8 cellular contexts compared by ENCODE assay signal in the genomic region with DNA sequence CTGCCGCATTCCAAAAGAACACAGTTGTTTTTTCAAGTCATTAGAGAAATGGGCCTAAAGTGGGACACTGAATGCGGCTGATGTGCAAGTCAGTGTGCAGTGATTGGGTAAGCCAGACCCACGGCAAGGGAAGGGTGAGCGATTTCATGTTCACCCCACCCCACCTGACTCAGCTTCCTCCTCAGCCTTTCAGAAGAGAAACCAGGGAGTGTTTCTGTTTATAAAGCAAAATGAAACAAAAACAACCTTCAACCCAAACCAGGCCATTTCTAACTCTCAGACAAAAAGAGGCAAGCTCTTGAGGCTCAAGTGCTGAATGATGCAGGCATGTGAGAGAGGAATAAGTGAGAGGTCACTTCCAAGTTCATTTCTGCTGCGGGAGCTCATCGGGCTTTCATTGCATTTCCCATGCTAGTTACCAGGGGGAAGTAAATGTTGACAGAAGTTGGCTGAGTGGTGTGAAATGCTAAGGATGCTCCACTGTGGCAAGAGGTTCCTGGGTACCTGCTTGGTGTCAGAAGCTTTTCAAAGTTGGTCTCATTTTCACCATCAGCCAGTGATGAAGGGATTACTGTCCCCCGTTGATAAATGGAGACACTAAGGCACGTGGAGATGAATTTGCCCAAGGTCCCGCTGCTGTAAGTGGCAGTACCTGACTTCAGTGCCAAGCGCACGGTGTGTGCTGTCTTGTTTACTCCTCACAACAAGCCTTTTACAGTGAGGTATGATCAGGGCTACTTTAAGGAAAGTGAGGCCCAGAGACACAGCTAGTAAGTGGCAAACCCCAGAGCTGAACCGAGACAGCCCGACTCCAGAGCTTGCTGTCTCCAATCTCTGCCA. TPM values are rescaled to one million over a fixed set of nuclear protein-coding genes. Genes with fewer than 3 reads are reported as not detected.
DNase-seq lines count a peak whose midpoint lies in the region; ATAC-seq and TF ChIP-seq lines count a peak whose summit lies in the region.

No MANE protein-coding gene starts in this region.

- no peaks in the 10 kb centered on the region for H3K27me3 Mint-ChIP-seq in CD4-positive, alpha-beta T cell
- no peaks in the 10 kb centered on the region for H3K27me3 Mint-ChIP-seq in activated CD4-positive, alpha-beta T cell treated with anti-CD3 and anti-CD28 coated beads, Interleukin-2, amount 10 ng/mL, durations not matched to agents 24 days and 14 days
- H3K27me3 Mint-ChIP-seq in glutamatergic neuron (ENCODE audit: unreplicated experiment): peaks cover 3% of the 10 kb centered on the region

- TF ChIP-seq POLR2A in transverse colon (IDR thresholded peaks at IDR 0.05): no peak

- POLR2A ChIA-PET in CD4-positive, alpha-beta T cell (lab: Charles Lee): no interaction called here

- H3K4me1 Mint-ChIP-seq in CD4-positive, alpha-beta T cell (ENCODE audit: low read depth): no peaks in the 10 kb centered on the region
- peaks cover 31% of the 10 kb centered on the region for H3K4me1 Mint-ChIP-seq in activated CD4-positive, alpha-beta T cell treated with anti-CD3 and anti-CD28 coated beads, Interleukin-2, amount 10 ng/mL, durations not matched to agents 24 days and 14 days
- H3K4me1 Mint-ChIP-seq in glutamatergic neuron (ENCODE audit: low read depth, unreplicated experiment): peaks cover 10% of the 10 kb centered on the region

- peak; percentile 24 for ATAC-seq in CD4-positive, alpha-beta T cell (ENCODE audit: poor library complexity)
- ATAC-seq in GM21786 (IDR thresholded peaks at IDR 0.05; ENCODE audit: unreplicated experiment) (peak; percentile 61), Right ventricle myocardium superior (ENCODE audit: poor library complexity) (peak; percentile 65)

- CTCF ChIA-PET in CD4-positive, alpha-beta T cell (lab: Charles Lee): interaction anchor here (0.6 to 1.2 kb wide), 2 partner anchors 185 to 236 kb away, joined by 3 read pairs; no protein-coding TSS in a partner anchor

- H3K36me3 ChIP-seq in transverse colon: no peaks in the 10 kb centered on the region

- intact Hi-C loops in CD4-positive, alpha-beta T cell (cut with DNase I, micrococcal nuclease): loop anchor here in 1 of 2 experiments (5.0 kb wide), 1 partner anchor 443 kb away; no protein-coding TSS in a partner anchor
- intact Hi-C loops in activated CD4-positive, alpha-beta T cell treated with anti-CD3 and anti-CD28 coated beads, Interleukin-2, amount 10 ng/mL, durations not matched to agents 24 days and 14 days (cut with micrococcal nuclease): loop anchor here (1.0 kb wide), 3 partner anchors 19 to 62 kb away; no protein-coding TSS in a partner anchor
- intact Hi-C loops in Right ventricle myocardium superior (cut with DNase I): no loop called here
- intact Hi-C loops in transverse colon (cut with DNase I; ENCODE audit: low total_unique reads): no loop called here

- no peak overlapping the region for H3K27ac ChIP-seq in CD4-positive, alpha-beta T cell (ENCODE audit: low read depth, low read length)
- peak overlapping the region in 1 of 4 donors; percentile 34 for H3K27ac ChIP-seq in transverse colon

- peaks cover 43% of the 10 kb centered on the region for H3K36me3 Mint-ChIP-seq in CD4-positive, alpha-beta T cell (ENCODE audit: low read depth)
- peaks cover 14% of the 10 kb centered on the region for H3K36me3 Mint-ChIP-seq in activated CD4-positive, alpha-beta T cell treated with anti-CD3 and anti-CD28 coated beads, Interleukin-2, amount 10 ng/mL, durations not matched to agents 24 days and 14 days (ENCODE audit: low read depth)
- no peaks in the 10 kb centered on the region for H3K36me3 Mint-ChIP-seq in glutamatergic neuron (ENCODE audit: unreplicated experiment)

- no peaks in the 10 kb centered on the region for H3K27me3 ChIP-seq in CD4-positive, alpha-beta T cell (ENCODE audit: control insufficient read depth, insufficient read depth, low read length)
- H3K27me3 ChIP-seq in transverse colon: no peaks in the 10 kb centered on the region

- no peak for TF ChIP-seq EP300 in transverse colon (IDR thresholded peaks at IDR 0.05; ENCODE audit: low read depth)

- peak in 3 of 10 experiments; percentile 21 to 41 (median 32) for DNase-seq in CD4-positive, alpha-beta T cell
- peak; percentile 83 for DNase-seq in activated CD4-positive, alpha-beta T cell treated with anti-CD3 and anti-CD28 coated beads, Interleukin-2, amount 10 ng/mL, durations not matched to agents 24 days and 14 days
- DNase-seq in Right ventricle myocardium superior (no peak), transverse colon (peak; percentile 35), Kasumi-1 (lab: John Stamatoyannopoulos, UW) (no peak), glutamatergic neuron (no peak), NCI-H345 (lab: John Stamatoyannopoulos, UW) (no peak)

- no peaks in the 10 kb centered on the region for H3K9me3 Mint-ChIP-seq in CD4-positive, alpha-beta T cell
- H3K9me3 Mint-ChIP-seq in activated CD4-positive, alpha-beta T cell treated with anti-CD3 and anti-CD28 coated beads, Interleukin-2, amount 10 ng/mL, durations not matched to agents 24 days and 14 days: no peaks in the 10 kb centered on the region
- H3K9me3 Mint-ChIP-seq in glutamatergic neuron (ENCODE audit: unreplicated experiment): no peaks in the 10 kb centered on the region

- no peak overlapping the region for H3K27ac Mint-ChIP-seq in CD4-positive, alpha-beta T cell
- H3K27ac Mint-ChIP-seq in activated CD4-positive, alpha-beta T cell treated with anti-CD3 and anti-CD28 coated beads, Interleukin-2, amount 10 ng/mL, durations not matched to agents 24 days and 14 days: peak overlapping the region; percentile 79
- no peak overlapping the region for H3K27ac Mint-ChIP-seq in glutamatergic neuron (ENCODE audit: unreplicated experiment)

- H3K4me3 Mint-ChIP-seq in CD4-positive, alpha-beta T cell: no peak overlapping the region
- peak overlapping the region; percentile 65 for H3K4me3 Mint-ChIP-seq in activated CD4-positive, alpha-beta T cell treated with anti-CD3 and anti-CD28 coated beads, Interleukin-2, amount 10 ng/mL, durations not matched to agents 24 days and 14 days
- no peak overlapping the region for H3K4me3 Mint-ChIP-seq in glutamatergic neuron (ENCODE audit: unreplicated experiment)

- in situ Hi-C loops in transverse colon (cut with MboI; ENCODE audit: low pct_ligation_motif_present in 1 of 4, low pct_unique_long_range_greater_than_20kb in 1 of 4, low sequenced_read_pairs in 3 of 4): loop anchor here in 2 of 4 donors (5.0 to 25.0 kb wide), 2 partner anchors 182 to 322 kb away; no protein-coding TSS in a partner anchor

- 54 to 77% methylated on average over 8 to 13 of the region's 13 CpGs for WGBS in transverse colon (ENCODE audit: low coverage in 1 of 2), 2 donors

- peaks cover 0 to 38% (median 18%) of the 10 kb centered on the region in 4 donors for H3K4me1 ChIP-seq in transverse colon

- no peaks in the 10 kb centered on the region for H3K9me3 ChIP-seq in CD4-positive, alpha-beta T cell (ENCODE audit: control insufficient read depth, low read length)
- no peaks in the 10 kb centered on the region for H3K9me3 ChIP-seq in transverse colon

- no peak overlapping the region for H3K4me3 ChIP-seq in transverse colon

- no peak for TF ChIP-seq CTCF in CD4-positive, alpha-beta T cell (IDR thresholded peaks at IDR 0.05)
- TF ChIP-seq CTCF in transverse colon (IDR thresholded peaks at IDR 0.05): no peak
- TF ChIP-seq CTCF in glutamatergic neuron (IDR thresholded peaks at IDR 0.05; ENCODE audit: partially characterized antibody, unreplicated experiment): no peak

RNA-seq across cellular contexts. Expression of a gene that starts 29.1 kb away (rescaled TPM):
- total RNA-seq in CD4-positive, alpha-beta T cell: 1 to 10 TPM; 1.8 to 2.4 TPM
- total RNA-seq in activated CD4-positive, alpha-beta T cell treated with anti-CD3 and anti-CD28 coated beads, Interleukin-2, amount 10 ng/mL, durations not matched to agents 24 days and 14 days: 3.8 and 5.0 TPM in 2 replicates
- total RNA-seq in Right ventricle myocardium superior (5.6 TPM), transverse colon (10 to 100 TPM in 3 of 4 donors, 1 to 10 TPM in 1; 4.6 to 33.7 (median 23.3) TPM), glutamatergic neuron (ENCODE audit: unreplicated experiment) (2.4 TPM)

RNA-seq across cellular contexts. Expression of a gene that starts 31.1 kb away (rescaled TPM):
- 10 to 100 TPM; 26.3 to 29.8 TPM for total RNA-seq in CD4-positive, alpha-beta T cell
- 25.1 and 26.3 TPM in 2 replicates for total RNA-seq in activated CD4-positive, alpha-beta T cell treated with anti-CD3 and anti-CD28 coated beads, Interleukin-2, amount 10 ng/mL, durations not matched to agents 24 days and 14 days
- total RNA-seq in Right ventricle myocardium superior: 31.8 TPM
- 10 to 100 TPM; 34.8 to 55.8 (median 46.8) TPM for total RNA-seq in transverse colon
- total RNA-seq in glutamatergic neuron (ENCODE audit: unreplicated experiment): 18.6 TPM

Comparison
In these comparisons a context has a peak if more than half of its experiments do, and no peak if none do; other contexts are left out.
1. DNase-seq: peak in activated CD4-positive, alpha-beta T cell treated with anti-CD3 and anti-CD28 coated beads, Interleukin-2, amount 10 ng/mL, durations not matched to agents 24 days and 14 days (single experiment) and transverse colon (single experiment); none in Right ventricle myocardium superior (single experiment), Kasumi-1 (0 of 2), glutamatergic neuron (single experiment) and NCI-H345 (single experiment).
2. Peak in every context shown above with its lines, with median percentiles within 50 percentile points of each other: ATAC-seq.